In the genomic region with DNA sequence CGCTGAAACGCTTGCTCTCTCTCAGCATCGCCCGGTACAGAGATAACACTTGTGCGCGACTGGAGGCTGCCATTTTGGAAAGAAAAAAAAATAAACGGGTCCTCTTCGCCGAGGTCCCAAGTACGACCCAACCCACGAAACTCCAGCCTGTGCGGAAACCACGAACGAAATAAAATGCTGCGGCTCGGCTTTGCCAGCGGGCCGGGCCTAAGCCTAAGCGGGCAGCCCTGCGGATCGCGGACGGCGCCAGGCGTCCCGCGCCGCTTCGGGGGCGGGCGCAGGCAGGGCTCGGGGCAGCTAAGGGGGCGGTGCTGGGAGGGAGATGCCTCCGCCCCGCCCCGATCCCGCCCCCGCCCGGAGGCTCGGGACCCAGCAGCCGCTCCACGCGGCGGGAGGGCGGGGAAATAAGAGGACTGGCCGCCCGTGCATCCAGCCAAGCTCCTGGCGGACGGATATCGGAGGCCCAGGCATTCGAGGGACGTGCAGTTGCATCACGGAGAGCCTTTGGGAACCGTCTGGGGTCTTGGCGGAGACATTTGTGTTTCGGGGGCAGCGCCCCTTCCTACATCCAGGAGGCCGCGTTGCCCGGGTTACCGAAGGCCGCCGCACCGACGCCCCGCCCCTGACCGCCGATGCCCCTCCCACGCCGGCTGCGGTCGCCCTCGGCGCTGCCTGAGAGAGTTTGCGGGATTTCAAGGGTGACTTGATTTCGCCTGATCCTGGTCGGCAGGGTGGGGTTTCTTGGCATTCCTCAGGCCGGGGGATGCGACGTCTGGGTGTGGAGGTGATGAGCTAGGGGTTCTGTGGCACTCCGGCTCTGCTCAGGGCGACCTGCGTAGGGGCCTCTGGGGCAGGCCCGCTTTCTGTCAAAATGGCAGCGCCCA, we compare ENCODE assay signal across 8 cellular contexts. TPM values are rescaled to one million over a fixed set of nuclear protein-coding genes. Genes with fewer than 3 reads are reported as not detected.
DNase-seq lines count a peak whose midpoint lies in the region; ATAC-seq and TF ChIP-seq lines count a peak whose summit lies in the region.

A gene (plus strand): TSS at position 853 of the 884 bp plus-strand sequence.
A gene (minus strand): TSS at position 290 of the 884 bp plus-strand sequence. CDS start 217 bp downstream, at position 73.

- no peaks in the 10 kb centered on the region for H3K27me3 Mint-ChIP-seq in T-helper 1 cell treated with Interleukin-12 subunit alpha and Interleukin-12 subunit beta and Interleukin-4 antibody, amounts not matched to agents 30 μg/mL and 1 μg/mL, for 36 hours (ENCODE audit: low read depth)
- no peaks in the 10 kb centered on the region for H3K27me3 Mint-ChIP-seq in progenitor cell of endocrine pancreas

- DNase-seq in GM13977 (ENCODE audit: low spot score) (peak; percentile 91), NCI-H146 (lab: John Stamatoyannopoulos, UW) (peak; percentile 93), amniotic stem cell (lab: John Stamatoyannopoulos, UW) (peak; percentile 82), left cardiac atrium (peak; percentile 91), progenitor cell of endocrine pancreas (ENCODE audit: low spot score, unreplicated experiment) (peak; percentile 81), upper lobe of right lung (peak; percentile 96)

- no peaks in the 10 kb centered on the region for H3K9me3 Mint-ChIP-seq in T-helper 1 cell treated with Interleukin-12 subunit alpha and Interleukin-12 subunit beta and Interleukin-4 antibody, amounts not matched to agents 30 μg/mL and 1 μg/mL, for 36 hours
- no peaks in the 10 kb centered on the region for H3K9me3 Mint-ChIP-seq in progenitor cell of endocrine pancreas (ENCODE audit: low read depth)

- TF ChIP-seq CTCF in GM13977 (IDR thresholded peaks at IDR 0.05; ENCODE audit: extremely low read depth, insufficient read depth, missing control alignments) (peak; percentile 11), progenitor cell of endocrine pancreas (IDR thresholded peaks at IDR 0.05; ENCODE audit: unreplicated experiment) (peak; percentile 50), upper lobe of right lung (IDR thresholded peaks at IDR 0.05) (no peak)

- peaks cover 13% of the 10 kb centered on the region for H3K4me1 ChIP-seq in upper lobe of right lung

- H3K27ac ChIP-seq in upper lobe of right lung = peak within 1 kb of the TSS; percentile 99

- H3K36me3 ChIP-seq in upper lobe of right lung = no peaks in the 10 kb centered on the region

- peak within 1 kb of the TSS; percentile 96 for H3K4me3 Mint-ChIP-seq in T-helper 1 cell treated with Interleukin-12 subunit alpha and Interleukin-12 subunit beta and Interleukin-4 antibody, amounts not matched to agents 30 μg/mL and 1 μg/mL, for 36 hours
- peak within 1 kb of the TSS; percentile 98 for H3K4me3 Mint-ChIP-seq in progenitor cell of endocrine pancreas (ENCODE audit: low read depth)

- in situ Hi-C loops in GM13977 (cut with MboI; ENCODE audit: low pct_unique_long_range_greater_than_20kb, low sequenced_read_pairs, unreplicated experiment) = no loop called here

- no peaks in the 10 kb centered on the region for H3K27me3 ChIP-seq in upper lobe of right lung

- intact Hi-C loops in left cardiac atrium (cut with DNase I) (no loop called here), upper lobe of right lung (cut with DNase I) (no loop called here)

- peaks cover 7% of the 10 kb centered on the region for H3K36me3 Mint-ChIP-seq in T-helper 1 cell treated with Interleukin-12 subunit alpha and Interleukin-12 subunit beta and Interleukin-4 antibody, amounts not matched to agents 30 μg/mL and 1 μg/mL, for 36 hours (ENCODE audit: low read depth)
- peaks cover 9% of the 10 kb centered on the region for H3K36me3 Mint-ChIP-seq in progenitor cell of endocrine pancreas (ENCODE audit: insufficient read depth)

- no peaks in the 10 kb centered on the region for H3K9me3 ChIP-seq in upper lobe of right lung

- peak within 1 kb of the TSS; percentile 86 for H3K4me3 ChIP-seq in upper lobe of right lung

- ATAC-seq in HG02870 (IDR thresholded peaks at IDR 0.05; ENCODE audit: unreplicated experiment) (peak; percentile 72), left cardiac atrium (peak; percentile 98 to 99), upper lobe of right lung (peak; percentile 97)

- H3K4me1 Mint-ChIP-seq in T-helper 1 cell treated with Interleukin-12 subunit alpha and Interleukin-12 subunit beta and Interleukin-4 antibody, amounts not matched to agents 30 μg/mL and 1 μg/mL, for 36 hours (ENCODE audit: low read depth) = peaks cover 30% of the 10 kb centered on the region
- H3K4me1 Mint-ChIP-seq in progenitor cell of endocrine pancreas (ENCODE audit: low read depth) = peaks cover 17% of the 10 kb centered on the region

- peak within 1 kb of the TSS; percentile 99 for H3K27ac Mint-ChIP-seq in T-helper 1 cell treated with Interleukin-12 subunit alpha and Interleukin-12 subunit beta and Interleukin-4 antibody, amounts not matched to agents 30 μg/mL and 1 μg/mL, for 36 hours
- H3K27ac Mint-ChIP-seq in progenitor cell of endocrine pancreas = peak within 1 kb of the TSS; percentile 100

RNA-seq across cellular contexts. Expression of the first gene that starts in this region (rescaled TPM):
- total RNA-seq in left cardiac atrium (10 to 100 TPM; 14.6 to 16.4 TPM), progenitor cell of endocrine pancreas (20.2 and 20.8 TPM in 2 replicates), upper lobe of right lung (18.3 TPM)

RNA-seq across cellular contexts. Expression of the second gene that starts in this region (rescaled TPM):
- total RNA-seq in left cardiac atrium = 10 to 100 TPM; 19.2 to 21.7 TPM
- 34.4 and 34.5 TPM in 2 replicates for total RNA-seq in progenitor cell of endocrine pancreas
- total RNA-seq in upper lobe of right lung = 20.4 TPM

Comparison
In these comparisons a context has a peak if more than half of its experiments do, and no peak if none do; other contexts are left out.
1. Peak in every context shown above with its lines: DNase-seq, ATAC-seq, H3K4me3 ChIP-seq and H3K27ac ChIP-seq.